Comparison of ENCODE assay signal across 1 cellular context in genomic region chr11:26846222-26846621, GRCh38.
TF ChIP-seq lines count a peak whose summit lies in the region.

No MANE protein-coding gene starts in this region.

TF ChIP-seq in GM23338, 12 proteins besides CTCF, POLR2A, EP300 and RAD21 (continued from another document):
- TF ChIP-seq REST (IDR thresholded peaks at IDR 0.05; ENCODE audit: unreplicated experiment) = no peak
- TF ChIP-seq EZH2 (IDR thresholded peaks at IDR 0.05; ENCODE audit: low read depth, unreplicated experiment) = no peak
- no peak for TF ChIP-seq NANOG (IDR thresholded peaks at IDR 0.05; ENCODE audit: borderline replicate concordance)
- no peak for TF ChIP-seq POLR2AphosphoS5 (IDR thresholded peaks at IDR 0.05; ENCODE audit: low read depth)
- TF ChIP-seq ETS1 (IDR thresholded peaks at IDR 0.05) = no peak
